13 cellular contexts compared by ENCODE assay signal in genomic region chr5:117077142-117077541, GRCh38.
DNase-seq lines count a peak whose midpoint lies in the region; ATAC-seq and TF ChIP-seq lines count a peak whose summit lies in the region.
"Had no signal": no experiment of that assay in that cellular context is flagged by ENCODE, and none has a peak within 500 bp of the region (broad histone marks: within the 10 kb centered on the region; RNA-seq: fewer than 3 reads in every experiment).

No MANE protein-coding gene starts in this region.

- 76 to 85% (median 77%) methylated on average over 2 of the region's 2 CpGs for WGBS in stomach, 5 donors

- DNase-seq in SKM-1 treated with dmso at 0.1 percent for 144 hours (lab: John Stamatoyannopoulos, UW; ENCODE audit: unreplicated experiment) (peak; percentile 30), SKM-1 (lab: John Stamatoyannopoulos, UW; ENCODE audit: unreplicated experiment) (no peak), cardiac fibroblast (ENCODE audit: low read depth in 2 of 2) (peak; percentile 14 to 22), stomach (no peak)
- DNase-seq: activated CD4-positive, alpha-beta T cell treated with anti-CD3 and anti-CD28 coated beads for 4 hours; CD4-positive, CD25-positive, alpha-beta regulatory T cell; stimulated activated naive CD8-positive, alpha-beta T cell treated with anti-CD3 and anti-CD28 coated beads, Interleukin-15, amount 100 ng/mL, for 72 hours had no signal

- TF ChIP-seq CTCF in LNCAP (IDR thresholded peaks at IDR 0.05) (peak; percentile 75), cardiac fibroblast (IDR thresholded peaks at IDR 0.05; ENCODE audit: low read depth, low read length) (peak; percentile 42), stomach (IDR thresholded peaks at IDR 0.05) (peak in 4 of 7 experiments; percentile 6 to 42 (median 26))

- H3K27ac ChIP-seq in stomach = no peak overlapping the region
- H3K27ac ChIP-seq: epithelial cell of prostate, skin epidermis had no signal

- peaks cover 0 to 3% (median under 1%) of the 10 kb centered on the region in 4 donors for H3K9me3 ChIP-seq in stomach

- no peak for TF ChIP-seq EP300 in stomach (IDR thresholded peaks at IDR 0.05)

- ATAC-seq in HG03520 (IDR thresholded peaks at IDR 0.05; ENCODE audit: unreplicated experiment) (no peak), GM21619 (IDR thresholded peaks at IDR 0.05; ENCODE audit: unreplicated experiment) (no peak), HG03432 (IDR thresholded peaks at IDR 0.05; ENCODE audit: unreplicated experiment) (no peak)
- ATAC-seq: stimulated activated naive CD8-positive, alpha-beta T cell treated with anti-CD3 and anti-CD28 coated beads, Interleukin-15, amount 100 ng/mL, for 72 hours had no signal

- intact Hi-C loops in stomach (cut with DNase I; ENCODE audit: low total_unique reads) = no loop called here

- no peak for TF ChIP-seq POLR2A in stomach (IDR thresholded peaks at IDR 0.05)

- H3K27me3 ChIP-seq in stomach = no peaks in the 10 kb centered on the region

- no peaks in the 10 kb centered on the region for H3K4me1 ChIP-seq in stomach

- H3K36me3 ChIP-seq in stomach = no peaks in the 10 kb centered on the region

- H3K4me3 ChIP-seq in cardiac fibroblast (replicated peaks in 1 of 2; ENCODE audit: low read depth in 2 of 2, low read length in 2 of 2) = no peak overlapping the region
- H3K4me3 ChIP-seq in stomach = no peak overlapping the region
- H3K4me3 ChIP-seq: skin epidermis had no signal

Comparison
In these comparisons a context has a peak if more than half of its experiments do, and no peak if none do; other contexts are left out.
1. DNase-seq: peak in SKM-1 treated with dmso at 0.1 percent for 144 hours (single experiment) and cardiac fibroblast (2 of 2); none in SKM-1 (single experiment) and stomach (single experiment).
2. Peak in every context shown above with its lines, with median percentiles within 50 percentile points of each other: CTCF ChIP-seq.